ENCODE assay signal across 1 cellular context in the genomic region with DNA sequence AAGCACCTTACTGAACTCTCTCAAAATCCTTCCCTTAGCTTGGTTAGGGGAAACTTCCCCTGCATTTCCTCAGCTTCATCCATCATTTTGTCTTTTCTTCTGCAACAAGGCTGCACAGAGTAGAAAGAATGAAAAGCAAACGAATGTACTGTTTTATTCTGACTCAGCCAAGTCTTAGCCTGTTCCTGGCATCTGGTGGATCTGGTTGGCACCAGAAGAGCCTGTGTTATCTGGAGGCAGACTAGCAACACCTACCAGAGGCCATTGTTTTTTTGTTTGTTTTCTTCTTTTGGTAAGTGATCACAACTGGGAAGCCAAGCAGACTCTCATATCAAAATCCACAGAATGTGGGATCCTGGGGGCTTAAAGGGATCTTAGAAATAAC.
TF ChIP-seq lines count a peak whose summit lies in the region.

No MANE protein-coding gene starts in this region.

TF ChIP-seq in GM23338, 12 proteins besides CTCF, POLR2A, EP300 and RAD21 (continued from another document):
- TF ChIP-seq, protein P1, sequence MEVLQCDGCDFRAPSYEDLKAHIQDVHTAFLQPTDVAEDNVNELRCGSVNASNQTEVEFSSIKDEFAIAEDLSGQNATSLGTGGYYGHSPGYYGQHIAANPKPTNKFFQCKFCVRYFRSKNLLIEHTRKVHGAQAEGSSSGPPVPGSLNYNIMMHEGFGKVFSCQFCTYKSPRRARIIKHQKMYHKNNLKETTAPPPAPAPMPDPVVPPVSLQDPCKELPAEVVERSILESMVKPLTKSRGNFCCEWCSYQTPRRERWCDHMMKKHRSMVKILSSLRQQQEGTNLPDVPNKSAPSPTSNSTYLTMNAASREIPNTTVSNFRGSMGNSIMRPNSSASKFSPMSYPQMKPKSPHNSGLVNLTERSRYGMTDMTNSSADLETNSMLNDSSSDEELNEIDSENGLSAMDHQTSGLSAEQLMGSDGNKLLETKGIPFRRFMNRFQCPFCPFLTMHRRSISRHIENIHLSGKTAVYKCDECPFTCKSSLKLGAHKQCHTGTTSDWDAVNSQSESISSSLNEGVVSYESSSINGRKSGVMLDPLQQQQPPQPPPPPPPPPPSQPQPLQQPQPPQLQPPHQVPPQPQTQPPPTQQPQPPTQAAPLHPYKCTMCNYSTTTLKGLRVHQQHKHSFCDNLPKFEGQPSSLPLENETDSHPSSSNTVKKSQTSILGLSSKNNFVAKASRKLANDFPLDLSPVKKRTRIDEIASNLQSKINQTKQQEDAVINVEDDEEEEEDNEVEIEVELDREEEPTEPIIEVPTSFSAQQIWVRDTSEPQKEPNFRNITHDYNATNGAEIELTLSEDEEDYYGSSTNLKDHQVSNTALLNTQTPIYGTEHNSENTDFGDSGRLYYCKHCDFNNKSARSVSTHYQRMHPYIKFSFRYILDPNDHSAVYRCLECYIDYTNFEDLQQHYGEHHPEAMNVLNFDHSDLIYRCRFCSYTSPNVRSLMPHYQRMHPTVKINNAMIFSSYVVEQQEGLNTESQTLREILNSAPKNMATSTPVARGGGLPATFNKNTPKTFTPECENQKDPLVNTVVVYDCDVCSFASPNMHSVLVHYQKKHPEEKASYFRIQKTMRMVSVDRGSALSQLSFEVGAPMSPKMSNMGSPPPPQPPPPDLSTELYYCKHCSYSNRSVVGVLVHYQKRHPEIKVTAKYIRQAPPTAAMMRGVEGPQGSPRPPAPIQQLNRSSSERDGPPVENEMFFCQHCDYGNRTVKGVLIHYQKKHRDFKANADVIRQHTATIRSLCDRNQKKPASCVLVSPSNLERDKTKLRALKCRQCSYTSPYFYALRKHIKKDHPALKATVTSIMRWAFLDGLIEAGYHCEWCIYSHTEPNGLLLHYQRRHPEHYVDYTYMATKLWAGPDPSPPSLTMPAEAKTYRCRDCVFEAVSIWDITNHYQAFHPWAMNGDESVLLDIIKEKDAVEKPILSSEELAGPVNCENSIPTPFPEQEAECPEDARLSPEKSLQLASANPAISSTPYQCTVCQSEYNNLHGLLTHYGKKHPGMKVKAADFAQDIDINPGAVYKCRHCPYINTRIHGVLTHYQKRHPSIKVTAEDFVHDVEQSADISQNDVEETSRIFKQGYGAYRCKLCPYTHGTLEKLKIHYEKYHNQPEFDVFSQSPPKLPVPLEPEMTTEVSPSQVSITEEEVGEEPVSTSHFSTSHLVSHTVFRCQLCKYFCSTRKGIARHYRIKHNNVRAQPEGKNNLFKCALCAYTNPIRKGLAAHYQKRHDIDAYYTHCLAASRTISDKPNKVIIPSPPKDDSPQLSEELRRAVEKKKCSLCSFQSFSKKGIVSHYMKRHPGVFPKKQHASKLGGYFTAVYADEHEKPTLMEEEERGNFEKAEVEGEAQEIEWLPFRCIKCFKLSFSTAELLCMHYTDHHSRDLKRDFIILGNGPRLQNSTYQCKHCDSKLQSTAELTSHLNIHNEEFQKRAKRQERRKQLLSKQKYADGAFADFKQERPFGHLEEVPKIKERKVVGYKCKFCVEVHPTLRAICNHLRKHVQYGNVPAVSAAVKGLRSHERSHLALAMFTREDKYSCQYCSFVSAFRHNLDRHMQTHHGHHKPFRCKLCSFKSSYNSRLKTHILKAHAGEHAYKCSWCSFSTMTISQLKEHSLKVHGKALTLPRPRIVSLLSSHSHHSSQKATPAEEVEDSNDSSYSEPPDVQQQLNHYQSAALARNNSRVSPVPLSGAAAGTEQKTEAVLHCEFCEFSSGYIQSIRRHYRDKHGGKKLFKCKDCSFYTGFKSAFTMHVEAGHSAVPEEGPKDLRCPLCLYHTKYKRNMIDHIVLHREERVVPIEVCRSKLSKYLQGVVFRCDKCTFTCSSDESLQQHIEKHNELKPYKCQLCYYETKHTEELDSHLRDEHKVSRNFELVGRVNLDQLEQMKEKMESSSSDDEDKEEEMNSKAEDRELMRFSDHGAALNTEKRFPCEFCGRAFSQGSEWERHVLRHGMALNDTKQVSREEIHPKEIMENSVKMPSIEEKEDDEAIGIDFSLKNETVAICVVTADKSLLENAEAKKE (CRISPR knock-in tag; IDR thresholded peaks at IDR 0.05) = no peak
- TF ChIP-seq NANOG (IDR thresholded peaks at IDR 0.05; ENCODE audit: borderline replicate concordance) = no peak
- no peak for TF ChIP-seq ZNF114 (CRISPR knock-in tag; IDR thresholded peaks at IDR 0.05)
- TF ChIP-seq EZH2 (IDR thresholded peaks at IDR 0.05; ENCODE audit: low read depth, unreplicated experiment) = no peak
- no peak for TF ChIP-seq STAT1 (IDR thresholded peaks at IDR 0.05; ENCODE audit: unreplicated experiment)
- no peak for TF ChIP-seq ETS1 (IDR thresholded peaks at IDR 0.05)
- TF ChIP-seq CREB1 (CRISPR knock-in tag; IDR thresholded peaks at IDR 0.05; ENCODE audit: low read depth) = no peak
